1 cellular context compared by ENCODE assay signal in the genomic region with DNA sequence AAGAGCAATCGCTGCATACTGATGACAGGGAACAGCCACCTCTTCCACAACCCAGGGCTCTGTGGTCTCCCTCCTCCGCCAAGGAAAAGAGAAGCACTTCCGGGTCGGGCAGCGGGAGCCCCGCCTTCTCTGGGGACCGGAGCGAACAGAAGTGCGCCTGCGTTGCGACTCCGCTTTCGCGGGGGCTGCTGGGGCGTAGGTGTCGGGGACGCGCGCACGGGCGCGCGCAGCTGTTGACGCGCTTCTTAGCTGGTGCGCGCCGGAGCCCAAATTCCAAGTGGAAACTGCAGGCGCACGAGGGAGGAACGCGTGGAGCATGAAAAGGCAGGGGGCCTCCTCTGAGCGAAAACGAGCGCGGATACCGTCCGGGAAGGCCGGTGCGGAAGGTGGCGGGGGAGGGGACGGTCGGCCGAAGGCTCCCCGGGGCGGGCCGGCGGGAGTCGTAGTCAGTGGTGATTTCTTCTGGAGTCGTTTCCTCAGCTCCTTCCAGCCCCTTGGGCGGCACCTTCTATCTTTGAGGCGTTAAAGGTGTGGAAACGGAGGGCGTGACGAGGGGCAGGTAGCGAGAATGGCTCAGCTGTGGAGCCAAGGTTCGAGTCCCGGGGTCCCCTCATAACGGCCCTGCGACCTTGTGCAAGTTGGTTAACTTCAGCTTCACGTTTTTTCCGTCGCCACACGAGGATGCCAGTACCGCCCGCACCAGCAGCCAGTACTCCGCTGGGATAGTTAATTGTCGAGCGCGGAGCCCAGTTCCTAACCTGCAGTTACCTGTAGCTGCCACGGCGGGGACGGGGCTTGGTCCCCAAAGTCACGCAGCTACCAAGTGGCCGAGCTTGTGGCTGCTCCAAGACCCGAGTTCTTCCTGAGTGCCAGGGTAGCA.
TF ChIP-seq lines count a peak whose summit lies in the region.

A gene (minus strand): TSS at position 95 of the 880 bp plus-strand sequence. CDS start 78 bp downstream, at position 17.
A gene with protein sequence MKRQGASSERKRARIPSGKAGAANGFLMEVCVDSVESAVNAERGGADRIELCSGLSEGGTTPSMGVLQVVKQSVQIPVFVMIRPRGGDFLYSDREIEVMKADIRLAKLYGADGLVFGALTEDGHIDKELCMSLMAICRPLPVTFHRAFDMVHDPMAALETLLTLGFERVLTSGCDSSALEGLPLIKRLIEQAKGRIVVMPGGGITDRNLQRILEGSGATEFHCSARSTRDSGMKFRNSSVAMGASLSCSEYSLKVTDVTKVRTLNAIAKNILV (plus strand): TSS at position 202 of the 880 bp plus-strand sequence. CDS start 115 bp downstream, at position 317.

TF ChIP-seq in GM12878, 131 proteins besides CTCF, POLR2A, EP300 and RAD21 (continued from another document and continues in another):
- TF ChIP-seq KLF5 (IDR thresholded peaks at IDR 0.05; ENCODE audit: partially characterized antibody) = peak; percentile 42
- no peak for TF ChIP-seq SUZ12 (IDR thresholded peaks at IDR 0.05; ENCODE audit: unreplicated experiment)
- no peak for TF ChIP-seq NFYA (IDR thresholded peaks at IDR 0.05; ENCODE audit: borderline replicate concordance, low read depth, low read length)
- no peak for TF ChIP-seq SIN3A (IDR thresholded peaks at IDR 0.05; ENCODE audit: low read depth, low read length)
- TF ChIP-seq SMC3 (IDR thresholded peaks at IDR 0.05; ENCODE audit: borderline replicate concordance, low read length) = no peak
- TF ChIP-seq SMAD5 (IDR thresholded peaks at IDR 0.05; ENCODE audit: low read depth) = peak; percentile 84
- no peak for TF ChIP-seq TCF7 (IDR thresholded peaks at IDR 0.05; ENCODE audit: borderline replicate concordance)
- no peak for TF ChIP-seq KDM1A (IDR thresholded peaks at IDR 0.05; ENCODE audit: borderline replicate concordance)
- TF ChIP-seq HDGF (IDR thresholded peaks at IDR 0.05) = peak; percentile 40; the same call in 1 of the 2 replicates
- TF ChIP-seq, protein P1, sequence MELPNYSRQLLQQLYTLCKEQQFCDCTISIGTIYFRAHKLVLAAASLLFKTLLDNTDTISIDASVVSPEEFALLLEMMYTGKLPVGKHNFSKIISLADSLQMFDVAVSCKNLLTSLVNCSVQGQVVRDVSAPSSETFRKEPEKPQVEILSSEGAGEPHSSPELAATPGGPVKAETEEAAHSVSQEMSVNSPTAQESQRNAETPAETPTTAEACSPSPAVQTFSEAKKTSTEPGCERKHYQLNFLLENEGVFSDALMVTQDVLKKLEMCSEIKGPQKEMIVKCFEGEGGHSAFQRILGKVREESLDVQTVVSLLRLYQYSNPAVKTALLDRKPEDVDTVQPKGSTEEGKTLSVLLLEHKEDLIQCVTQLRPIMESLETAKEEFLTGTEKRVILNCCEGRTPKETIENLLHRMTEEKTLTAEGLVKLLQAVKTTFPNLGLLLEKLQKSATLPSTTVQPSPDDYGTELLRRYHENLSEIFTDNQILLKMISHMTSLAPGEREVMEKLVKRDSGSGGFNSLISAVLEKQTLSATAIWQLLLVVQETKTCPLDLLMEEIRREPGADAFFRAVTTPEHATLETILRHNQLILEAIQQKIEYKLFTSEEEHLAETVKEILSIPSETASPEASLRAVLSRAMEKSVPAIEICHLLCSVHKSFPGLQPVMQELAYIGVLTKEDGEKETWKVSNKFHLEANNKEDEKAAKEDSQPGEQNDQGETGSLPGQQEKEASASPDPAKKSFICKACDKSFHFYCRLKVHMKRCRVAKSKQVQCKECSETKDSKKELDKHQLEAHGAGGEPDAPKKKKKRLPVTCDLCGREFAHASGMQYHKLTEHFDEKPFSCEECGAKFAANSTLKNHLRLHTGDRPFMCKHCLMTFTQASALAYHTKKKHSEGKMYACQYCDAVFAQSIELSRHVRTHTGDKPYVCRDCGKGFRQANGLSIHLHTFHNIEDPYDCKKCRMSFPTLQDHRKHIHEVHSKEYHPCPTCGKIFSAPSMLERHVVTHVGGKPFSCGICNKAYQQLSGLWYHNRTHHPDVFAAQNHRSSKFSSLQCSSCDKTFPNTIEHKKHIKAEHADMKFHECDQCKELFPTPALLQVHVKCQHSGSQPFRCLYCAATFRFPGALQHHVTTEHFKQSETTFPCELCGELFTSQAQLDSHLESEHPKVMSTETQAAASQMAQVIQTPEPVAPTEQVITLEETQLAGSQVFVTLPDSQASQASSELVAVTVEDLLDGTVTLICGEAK (IDR thresholded peaks at IDR 0.05; ENCODE audit: borderline replicate concordance) = peak; percentile 91
- TF ChIP-seq, protein P2, sequence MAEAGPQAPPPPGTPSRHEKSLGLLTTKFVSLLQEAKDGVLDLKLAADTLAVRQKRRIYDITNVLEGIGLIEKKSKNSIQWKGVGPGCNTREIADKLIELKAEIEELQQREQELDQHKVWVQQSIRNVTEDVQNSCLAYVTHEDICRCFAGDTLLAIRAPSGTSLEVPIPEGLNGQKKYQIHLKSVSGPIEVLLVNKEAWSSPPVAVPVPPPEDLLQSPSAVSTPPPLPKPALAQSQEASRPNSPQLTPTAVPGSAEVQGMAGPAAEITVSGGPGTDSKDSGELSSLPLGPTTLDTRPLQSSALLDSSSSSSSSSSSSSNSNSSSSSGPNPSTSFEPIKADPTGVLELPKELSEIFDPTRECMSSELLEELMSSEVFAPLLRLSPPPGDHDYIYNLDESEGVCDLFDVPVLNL (IDR thresholded peaks at IDR 0.05; ENCODE audit: low read depth, low read length) = 0 out of 2 replicates have a peak, but pooled peaks have one; percentile 50
- TF ChIP-seq, protein P3, sequence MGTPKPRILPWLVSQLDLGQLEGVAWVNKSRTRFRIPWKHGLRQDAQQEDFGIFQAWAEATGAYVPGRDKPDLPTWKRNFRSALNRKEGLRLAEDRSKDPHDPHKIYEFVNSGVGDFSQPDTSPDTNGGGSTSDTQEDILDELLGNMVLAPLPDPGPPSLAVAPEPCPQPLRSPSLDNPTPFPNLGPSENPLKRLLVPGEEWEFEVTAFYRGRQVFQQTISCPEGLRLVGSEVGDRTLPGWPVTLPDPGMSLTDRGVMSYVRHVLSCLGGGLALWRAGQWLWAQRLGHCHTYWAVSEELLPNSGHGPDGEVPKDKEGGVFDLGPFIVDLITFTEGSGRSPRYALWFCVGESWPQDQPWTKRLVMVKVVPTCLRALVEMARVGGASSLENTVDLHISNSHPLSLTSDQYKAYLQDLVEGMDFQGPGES (IDR thresholded peaks at IDR 0.05) = no peak
- TF ChIP-seq, protein P4, sequence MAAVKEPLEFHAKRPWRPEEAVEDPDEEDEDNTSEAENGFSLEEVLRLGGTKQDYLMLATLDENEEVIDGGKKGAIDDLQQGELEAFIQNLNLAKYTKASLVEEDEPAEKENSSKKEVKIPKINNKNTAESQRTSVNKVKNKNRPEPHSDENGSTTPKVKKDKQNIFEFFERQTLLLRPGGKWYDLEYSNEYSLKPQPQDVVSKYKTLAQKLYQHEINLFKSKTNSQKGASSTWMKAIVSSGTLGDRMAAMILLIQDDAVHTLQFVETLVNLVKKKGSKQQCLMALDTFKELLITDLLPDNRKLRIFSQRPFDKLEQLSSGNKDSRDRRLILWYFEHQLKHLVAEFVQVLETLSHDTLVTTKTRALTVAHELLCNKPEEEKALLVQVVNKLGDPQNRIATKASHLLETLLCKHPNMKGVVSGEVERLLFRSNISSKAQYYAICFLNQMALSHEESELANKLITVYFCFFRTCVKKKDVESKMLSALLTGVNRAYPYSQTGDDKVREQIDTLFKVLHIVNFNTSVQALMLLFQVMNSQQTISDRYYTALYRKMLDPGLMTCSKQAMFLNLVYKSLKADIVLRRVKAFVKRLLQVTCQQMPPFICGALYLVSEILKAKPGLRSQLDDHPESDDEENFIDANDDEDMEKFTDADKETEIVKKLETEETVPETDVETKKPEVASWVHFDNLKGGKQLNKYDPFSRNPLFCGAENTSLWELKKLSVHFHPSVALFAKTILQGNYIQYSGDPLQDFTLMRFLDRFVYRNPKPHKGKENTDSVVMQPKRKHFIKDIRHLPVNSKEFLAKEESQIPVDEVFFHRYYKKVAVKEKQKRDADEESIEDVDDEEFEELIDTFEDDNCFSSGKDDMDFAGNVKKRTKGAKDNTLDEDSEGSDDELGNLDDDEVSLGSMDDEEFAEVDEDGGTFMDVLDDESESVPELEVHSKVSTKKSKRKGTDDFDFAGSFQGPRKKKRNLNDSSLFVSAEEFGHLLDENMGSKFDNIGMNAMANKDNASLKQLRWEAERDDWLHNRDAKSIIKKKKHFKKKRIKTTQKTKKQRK (IDR thresholded peaks at IDR 0.05; ENCODE audit: low read depth, low read length) = no peak
- TF ChIP-seq, protein P5, sequence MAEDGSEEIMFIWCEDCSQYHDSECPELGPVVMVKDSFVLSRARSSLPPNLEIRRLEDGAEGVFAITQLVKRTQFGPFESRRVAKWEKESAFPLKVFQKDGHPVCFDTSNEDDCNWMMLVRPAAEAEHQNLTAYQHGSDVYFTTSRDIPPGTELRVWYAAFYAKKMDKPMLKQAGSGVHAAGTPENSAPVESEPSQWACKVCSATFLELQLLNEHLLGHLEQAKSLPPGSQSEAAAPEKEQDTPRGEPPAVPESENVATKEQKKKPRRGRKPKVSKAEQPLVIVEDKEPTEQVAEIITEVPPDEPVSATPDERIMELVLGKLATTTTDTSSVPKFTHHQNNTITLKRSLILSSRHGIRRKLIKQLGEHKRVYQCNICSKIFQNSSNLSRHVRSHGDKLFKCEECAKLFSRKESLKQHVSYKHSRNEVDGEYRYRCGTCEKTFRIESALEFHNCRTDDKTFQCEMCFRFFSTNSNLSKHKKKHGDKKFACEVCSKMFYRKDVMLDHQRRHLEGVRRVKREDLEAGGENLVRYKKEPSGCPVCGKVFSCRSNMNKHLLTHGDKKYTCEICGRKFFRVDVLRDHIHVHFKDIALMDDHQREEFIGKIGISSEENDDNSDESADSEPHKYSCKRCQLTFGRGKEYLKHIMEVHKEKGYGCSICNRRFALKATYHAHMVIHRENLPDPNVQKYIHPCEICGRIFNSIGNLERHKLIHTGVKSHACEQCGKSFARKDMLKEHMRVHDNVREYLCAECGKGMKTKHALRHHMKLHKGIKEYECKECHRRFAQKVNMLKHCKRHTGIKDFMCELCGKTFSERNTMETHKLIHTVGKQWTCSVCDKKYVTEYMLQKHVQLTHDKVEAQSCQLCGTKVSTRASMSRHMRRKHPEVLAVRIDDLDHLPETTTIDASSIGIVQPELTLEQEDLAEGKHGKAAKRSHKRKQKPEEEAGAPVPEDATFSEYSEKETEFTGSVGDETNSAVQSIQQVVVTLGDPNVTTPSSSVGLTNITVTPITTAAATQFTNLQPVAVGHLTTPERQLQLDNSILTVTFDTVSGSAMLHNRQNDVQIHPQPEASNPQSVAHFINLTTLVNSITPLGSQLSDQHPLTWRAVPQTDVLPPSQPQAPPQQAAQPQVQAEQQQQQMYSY (CRISPR knock-in tag; IDR thresholded peaks at IDR 0.05) = no peak
- 0 out of 2 replicates have a peak, but pooled peaks have one; percentile 13 for TF ChIP-seq TCF3 (IDR thresholded peaks at IDR 0.05; ENCODE audit: borderline replicate concordance, insufficient read depth, low read depth, low read length)
- TF ChIP-seq PML (IDR thresholded peaks at IDR 0.05; ENCODE audit: low read length) = peak; percentile 90
- no peak for TF ChIP-seq ZNF622 (IDR thresholded peaks at IDR 0.05)
- TF ChIP-seq MTA2 (IDR thresholded peaks at IDR 0.05; ENCODE audit: low read depth) = peak; percentile 82; the same call in 1 of the 2 replicates
- TF ChIP-seq RELA (IDR thresholded peaks at IDR 0.05; ENCODE audit: borderline replicate concordance, partially characterized antibody) = peak; percentile 56
- TF ChIP-seq IRF4 (IDR thresholded peaks at IDR 0.05; ENCODE audit: low read depth, low read length) = 0 out of 2 replicates have a peak, but pooled peaks have one; percentile 51
- TF ChIP-seq CBX3 (IDR thresholded peaks at IDR 0.05; ENCODE audit: borderline replicate concordance, low read depth) = no peak
- TF ChIP-seq, protein P6, sequence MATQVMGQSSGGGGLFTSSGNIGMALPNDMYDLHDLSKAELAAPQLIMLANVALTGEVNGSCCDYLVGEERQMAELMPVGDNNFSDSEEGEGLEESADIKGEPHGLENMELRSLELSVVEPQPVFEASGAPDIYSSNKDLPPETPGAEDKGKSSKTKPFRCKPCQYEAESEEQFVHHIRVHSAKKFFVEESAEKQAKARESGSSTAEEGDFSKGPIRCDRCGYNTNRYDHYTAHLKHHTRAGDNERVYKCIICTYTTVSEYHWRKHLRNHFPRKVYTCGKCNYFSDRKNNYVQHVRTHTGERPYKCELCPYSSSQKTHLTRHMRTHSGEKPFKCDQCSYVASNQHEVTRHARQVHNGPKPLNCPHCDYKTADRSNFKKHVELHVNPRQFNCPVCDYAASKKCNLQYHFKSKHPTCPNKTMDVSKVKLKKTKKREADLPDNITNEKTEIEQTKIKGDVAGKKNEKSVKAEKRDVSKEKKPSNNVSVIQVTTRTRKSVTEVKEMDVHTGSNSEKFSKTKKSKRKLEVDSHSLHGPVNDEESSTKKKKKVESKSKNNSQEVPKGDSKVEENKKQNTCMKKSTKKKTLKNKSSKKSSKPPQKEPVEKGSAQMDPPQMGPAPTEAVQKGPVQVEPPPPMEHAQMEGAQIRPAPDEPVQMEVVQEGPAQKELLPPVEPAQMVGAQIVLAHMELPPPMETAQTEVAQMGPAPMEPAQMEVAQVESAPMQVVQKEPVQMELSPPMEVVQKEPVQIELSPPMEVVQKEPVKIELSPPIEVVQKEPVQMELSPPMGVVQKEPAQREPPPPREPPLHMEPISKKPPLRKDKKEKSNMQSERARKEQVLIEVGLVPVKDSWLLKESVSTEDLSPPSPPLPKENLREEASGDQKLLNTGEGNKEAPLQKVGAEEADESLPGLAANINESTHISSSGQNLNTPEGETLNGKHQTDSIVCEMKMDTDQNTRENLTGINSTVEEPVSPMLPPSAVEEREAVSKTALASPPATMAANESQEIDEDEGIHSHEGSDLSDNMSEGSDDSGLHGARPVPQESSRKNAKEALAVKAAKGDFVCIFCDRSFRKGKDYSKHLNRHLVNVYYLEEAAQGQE (IDR thresholded peaks at IDR 0.05; ENCODE audit: low read depth, low read length) = no peak
- no peak for TF ChIP-seq FOS (IDR thresholded peaks at IDR 0.05; ENCODE audit: borderline replicate concordance, extremely low read depth, insufficient read length)
- no peak for TF ChIP-seq RBBP5 (conservative IDR thresholded peaks at IDR 0.05)
- TF ChIP-seq BMI1 (IDR thresholded peaks at IDR 0.05; ENCODE audit: borderline replicate concordance) = no peak
- TF ChIP-seq EGR1 (IDR thresholded peaks at IDR 0.05; ENCODE audit: borderline replicate concordance in 1 of 2, low read depth in 2 of 2, low read length in 2 of 2) = peak in 1 of 2 experiments; percentile 60; a peak in 2 of 3 replicates
- peak; percentile 26; the same call in 1 of the 3 replicates for TF ChIP-seq POU2F2 (IDR thresholded peaks at IDR 0.05; ENCODE audit: borderline replicate concordance, low read depth, low read length)
- no peak for TF ChIP-seq BRCA1 (IDR thresholded peaks at IDR 0.05; ENCODE audit: low read depth, low read length)
- peak; percentile 66 for TF ChIP-seq NRF1 (conservative IDR thresholded peaks at IDR 0.05; ENCODE audit: low read depth, low read length)
- TF ChIP-seq RCOR1 (conservative IDR thresholded peaks at IDR 0.05; ENCODE audit: low read depth, low read length) = peak; percentile 90; the same call in 1 of the 2 replicates
- TF ChIP-seq MTA3 (IDR thresholded peaks at IDR 0.05; ENCODE audit: borderline replicate concordance, low read length) = no peak
- TF ChIP-seq TAF1 (IDR thresholded peaks at IDR 0.05; ENCODE audit: borderline replicate concordance, low read depth, low read length) = peak; percentile 71; the same call in 1 of the 2 replicates
- no peak for TF ChIP-seq STAT1 (conservative IDR thresholded peaks at IDR 0.05)
- peak; percentile 97; the same call in 1 of the 2 replicates for TF ChIP-seq ASH2L (IDR thresholded peaks at IDR 0.05; ENCODE audit: borderline replicate concordance, low read depth)
- TF ChIP-seq, protein P7, sequence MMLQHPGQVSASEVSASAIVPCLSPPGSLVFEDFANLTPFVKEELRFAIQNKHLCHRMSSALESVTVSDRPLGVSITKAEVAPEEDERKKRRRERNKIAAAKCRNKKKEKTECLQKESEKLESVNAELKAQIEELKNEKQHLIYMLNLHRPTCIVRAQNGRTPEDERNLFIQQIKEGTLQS (IDR thresholded peaks at IDR 0.05; ENCODE audit: borderline replicate concordance, extremely low read depth, low read depth, low read length) = no peak
- TF ChIP-seq CREB1 (IDR thresholded peaks at IDR 0.05; ENCODE audit: low read depth) = no peak
- no peak for TF ChIP-seq ZNF274 (IDR thresholded peaks at IDR 0.05; ENCODE audit: insufficient read depth, insufficient read length)
